Comparison of ENCODE assay signal across 11 cellular contexts in genomic region chr2:207252416-207252815, GRCh38.
"Had no signal": no experiment of that assay in that cellular context is flagged by ENCODE, and none has a peak within 500 bp of the region (broad histone marks: within the 10 kb centered on the region; RNA-seq: fewer than 3 reads in every experiment).

No MANE protein-coding gene starts in this region.

- H3K9me3 ChIP-seq: heart right ventricle, tibial artery had no signal

- H3K9me3 Mint-ChIP-seq: activated CD8-positive, alpha-beta T cell treated with anti-CD3 and anti-CD28 coated beads for 36 hours; activated naive CD4-positive, alpha-beta T cell treated with anti-CD3 and anti-CD28 coated beads, Interleukin-2, amount 50 U/mL, for 24 hours; activated T-cell treated with anti-CD3 and anti-CD28 coated beads, Interleukin-2, amount 50 U/mL, for 4 hours; natural killer cell treated with Interleukin-12 subunit alpha and Interleukin-12 subunit beta and Interleukin-15 and Interleukin-18, amount 100 ng/mL, for 72 hours had no signal

- H3K27ac Mint-ChIP-seq: activated CD8-positive, alpha-beta T cell treated with anti-CD3 and anti-CD28 coated beads for 36 hours; activated naive CD4-positive, alpha-beta T cell treated with anti-CD3 and anti-CD28 coated beads, Interleukin-2, amount 50 U/mL, for 24 hours had no signal

- H3K27ac ChIP-seq: heart right ventricle, tibial artery had no signal

- H3K4me3 Mint-ChIP-seq: activated CD8-positive, alpha-beta T cell treated with anti-CD3 and anti-CD28 coated beads for 36 hours; activated naive CD4-positive, alpha-beta T cell treated with anti-CD3 and anti-CD28 coated beads, Interleukin-2, amount 50 U/mL, for 24 hours; activated T-cell treated with anti-CD3 and anti-CD28 coated beads, Interleukin-2, amount 50 U/mL, for 4 hours; natural killer cell treated with Interleukin-12 subunit alpha and Interleukin-12 subunit beta and Interleukin-15 and Interleukin-18, amount 100 ng/mL, for 72 hours had no signal

- H3K27me3 ChIP-seq: dorsolateral prefrontal cortex, heart right ventricle, tibial artery had no signal

- H3K36me3 Mint-ChIP-seq: activated naive CD4-positive, alpha-beta T cell treated with anti-CD3 and anti-CD28 coated beads, Interleukin-2, amount 50 U/mL, for 24 hours; natural killer cell treated with Interleukin-12 subunit alpha and Interleukin-12 subunit beta and Interleukin-15 and Interleukin-18, amount 100 ng/mL, for 72 hours had no signal

- H3K4me3 ChIP-seq: dorsolateral prefrontal cortex, heart right ventricle, tibial artery had no signal

- H3K36me3 ChIP-seq: heart right ventricle, tibial artery had no signal

- DNase-seq: activated gamma-delta T cell; activated T-cell treated with anti-CD3 and anti-CD28 coated beads, Interleukin-2, amount 50 U/mL, for 4 hours; heart right ventricle; left cardiac atrium; stimulated activated naive CD8-positive, alpha-beta T cell treated with anti-CD3 and anti-CD28 coated beads, Interleukin-15, Interleukin-2, amounts not matched to agents 100 U/mL and 50 U/mL, for 24 hours; SW 1271; tibial artery had no signal

- ATAC-seq: left cardiac atrium had no signal
